Comparison of ENCODE assay signal across 13 cellular contexts in the genomic region with DNA sequence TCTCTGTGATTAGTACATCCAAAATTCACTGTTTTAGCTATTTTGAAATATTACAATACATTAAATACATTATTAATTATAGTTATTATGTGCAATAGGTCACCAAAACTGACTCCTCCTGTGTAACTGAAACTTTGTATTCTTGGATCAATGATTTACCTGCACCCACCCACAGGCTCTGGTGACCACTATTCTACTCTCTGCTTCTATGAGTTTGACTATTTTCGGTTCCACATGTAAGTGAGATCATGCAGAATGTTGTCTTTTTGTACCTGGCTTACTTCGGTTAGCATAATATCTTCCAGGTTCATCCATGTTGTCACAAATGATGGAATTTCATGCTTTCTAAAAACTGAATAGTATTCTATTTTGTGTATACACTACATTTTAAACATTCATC. TPM values are rescaled to one million over a fixed set of nuclear protein-coding genes. Genes with fewer than 3 reads are reported as not detected.
DNase-seq lines count a peak whose midpoint lies in the region; ATAC-seq lines count a peak whose summit lies in the region.
"Had no signal": no experiment of that assay in that cellular context is flagged by ENCODE, and none has a peak within 500 bp of the region (broad histone marks: within the 10 kb centered on the region; RNA-seq: fewer than 3 reads in every experiment).

No MANE protein-coding gene starts in this region.

- DNase-seq in MV-4-11 (lab: John Stamatoyannopoulos, UW) (no peak), Karpas-422 (no peak)
- no peak for DNase-seq in activated CD4-positive, alpha-beta T cell treated with anti-CD3 and anti-CD28 coated beads for 1 hour
- no peak for DNase-seq in activated effector memory CD4-positive, alpha-beta T cell treated with anti-CD3 and anti-CD28 coated beads, Interleukin-2, amount 50 U/mL, for 16 hours
- DNase-seq: NCI-H1436; occipital lobe; stimulated activated naive CD4-positive, alpha-beta T cell had no signal

- H2AFZ ChIP-seq in Karpas-422 (ENCODE audit: low read length), result no peak overlapping the region

- no peak overlapping the region for H3K27ac ChIP-seq in Karpas-422 (ENCODE audit: low read length)

- H3K36me3 ChIP-seq in Karpas-422 (ENCODE audit: insufficient read depth, low read length), result no peaks in the 10 kb centered on the region

- H3K9ac ChIP-seq in Karpas-422 (ENCODE audit: low read length), result no peak overlapping the region

- H3K27me3 ChIP-seq in Karpas-422 (ENCODE audit: low read length), result no peaks in the 10 kb centered on the region

- H3K79me2 ChIP-seq in Karpas-422 (ENCODE audit: low read length), result no peaks in the 10 kb centered on the region

- H3K4me3 ChIP-seq in Karpas-422 (ENCODE audit: low read length), result no peak overlapping the region

- H3K4me1 ChIP-seq in Karpas-422 (ENCODE audit: low read length), result no peaks in the 10 kb centered on the region

- H3K4me2 ChIP-seq in Karpas-422 (ENCODE audit: low read depth, low read length, poor library complexity, severe bottlenecking), result no peak overlapping the region

- H4K20me1 ChIP-seq in Karpas-422 (ENCODE audit: insufficient read depth, low read depth, low read length), result no peaks in the 10 kb centered on the region

- H3K9me2 ChIP-seq in Karpas-422 (replicated peaks; ENCODE audit: insufficient read depth, low read length), result no peaks in the 10 kb centered on the region

- H3K9me3 ChIP-seq in Karpas-422 (ENCODE audit: low read length), result no peaks in the 10 kb centered on the region

- peak; percentile 47 for ATAC-seq in GM18868 (IDR thresholded peaks at IDR 0.05; ENCODE audit: unreplicated experiment)
- ATAC-seq in GM21423 (IDR thresholded peaks at IDR 0.05; ENCODE audit: unreplicated experiment), result peak; percentile 99
- peak; percentile 100 for ATAC-seq in HG02938 (IDR thresholded peaks at IDR 0.05; ENCODE audit: unreplicated experiment)
- ATAC-seq in HG03469 (IDR thresholded peaks at IDR 0.05; ENCODE audit: unreplicated experiment), result peak; percentile 93
- ATAC-seq: SK-N-SH treated with all-trans-retinoic acid at 6 μM for 48 hours, WTC11 had no signal

RNA-seq across cellular contexts. Expression of gene SLC2A2, which starts 43.8 kb away (rescaled TPM):
- total RNA-seq in Karpas-422 (2014; rRNA removed; shearing (Covaris generic); ENCODE audit: low replicate concordance), result not detected in 2 replicates
- total RNA-seq: occipital lobe, WTC11 had no signal

Comparison
In these comparisons a context has a peak if more than half of its experiments do, and no peak if none do; other contexts are left out.
1. ATAC-seq: peak in every context shown above with its lines; median percentile 100 in HG02938; 99 in GM21423; 93 in HG03469; 47 in GM18868.